In genomic region chr14:74616996-74617700, GRCh38 we compare ENCODE assay signal across 13 cellular contexts. TPM values are rescaled to one million over a fixed set of nuclear protein-coding genes. Genes with fewer than 3 reads are reported as not detected.
DNase-seq lines count a peak whose midpoint lies in the region; FAIRE-seq and TF ChIP-seq lines count a peak whose summit lies in the region.
"Had no signal": no experiment of that assay in that cellular context is flagged by ENCODE, and none has a peak within 500 bp of the region (broad histone marks: within the 10 kb centered on the region; RNA-seq: fewer than 3 reads in every experiment).

No MANE protein-coding gene starts in this region.

- peaks cover 90% of the 10 kb centered on the region for H3F3A ChIP-seq in PC-9 (ENCODE audit: insufficient read depth, low read depth)

- H3K79me2 ChIP-seq in PC-9 (ENCODE audit: low read depth) = peaks cover 32% of the 10 kb centered on the region
- H3K79me2 ChIP-seq in H1 (ENCODE audit: control insufficient read depth in 1 of 2, insufficient read depth in 2 of 2, low read length in 2 of 2) = no peaks in the 10 kb centered on the region

- H3K4me1 ChIP-seq in PC-9 (replicated peaks; ENCODE audit: insufficient read depth) = peaks cover 95% of the 10 kb centered on the region
- peaks cover 2 to 5% (median 4%) of the 10 kb centered on the region in 4 experiments; a peak in 4 of 7 replicates for H3K4me1 ChIP-seq in H1 (replicated peaks in 1 of 4; ENCODE audit: control insufficient read depth in 3 of 4, insufficient read depth in 4 of 4, low read length in 3 of 4)

- H2AK5ac ChIP-seq in H1 (ENCODE audit: low read depth, low read length) = no peak overlapping the region

- DNase-seq in ELR (ENCODE audit: low read depth) = peak; percentile 37
- DNase-seq in PC-9 = no peak
- no peak for DNase-seq in H1 (ENCODE audit: low read depth in 1 of 2, low spot score in 2 of 2)
- no peak for DNase-seq in progenitor cell of endocrine pancreas (ENCODE audit: low spot score, unreplicated experiment)
- no peak for DNase-seq in effector CD4-positive, alpha-beta T cell
- no peak for DNase-seq in activated CD4-positive, CD25-positive, alpha-beta regulatory T cell (lab: John Stamatoyannopoulos, UW)
- DNase-seq in NCI-H2029 (lab: John Stamatoyannopoulos, UW) = no peak
- no peak for DNase-seq in activated effector memory CD4-positive, alpha-beta T cell treated with Interleukin-2 at 50 U/mL for 16 hours
- DNase-seq: activated CD4-positive, alpha-beta T cell treated with anti-CD3 and anti-CD28 coated beads for 1 hour; anterior cingulate cortex; NCI-H187 treated with DMSO at 0.1 percent for 48 hours had no signal

- H3K56ac ChIP-seq in H1 (replicated peaks; ENCODE audit: insufficient read length, low read depth, low read length) = no peak overlapping the region

- H3K27me3 ChIP-seq in PC-9 (ENCODE audit: insufficient read depth, low read depth) (no peaks in the 10 kb centered on the region), H1 (replicated peaks in 1 of 4; ENCODE audit: control insufficient read depth in 3 of 4, extremely low read depth in 1 of 4, insufficient read depth in 3 of 4, low read length in 3 of 4) (peaks cover 2 to 3% (median 3%) of the 10 kb centered on the region in 4 experiments; a peak in 6 of 7 replicates)

- WGBS in H1 (ENCODE audit: extremely low coverage in 1 of 2, insufficient coverage in 1 of 2, insufficient read length in 1 of 2, insufficient replicate concordance in 2 of 2, low coverage in 1 of 2, low lambda C conversion rate in 2 of 2, missing lambda C conversion rate in 1 of 2), 2 experiments = 84% methylated on average over 13 of the region's 13 CpGs; no CpG with 5 or more reads in 1 of the 2 experiments

- H3K27me3 Mint-ChIP-seq in progenitor cell of endocrine pancreas = peaks cover 50% of the 10 kb centered on the region

- TF ChIP-seq CTCF in PC-9 (conservative IDR thresholded peaks at IDR 0.05) (no peak), H1 (IDR thresholded peaks at IDR 0.05; ENCODE audit: control extremely low read depth in 1 of 3, insufficient read depth in 1 of 3, low read depth in 1 of 3, low read length in 3 of 3) (no peak), progenitor cell of endocrine pancreas (IDR thresholded peaks at IDR 0.05; ENCODE audit: unreplicated experiment) (no peak)

- H3K4me2 ChIP-seq in PC-9 (peak overlapping the region; percentile 76), H1 (ENCODE audit: insufficient read depth in 1 of 2, low read depth in 2 of 2, low read length in 2 of 2) (no peak overlapping the region)

- POLR2A ChIA-PET in PC-9 (lab: Charles Lee; ENCODE audit: unreplicated experiment) (interaction anchor here (0.5 to 1.0 kb wide), 10 partner anchors 11 to 342 kb away, joined by 3 to 8 read pairs (median 5); no protein-coding TSS in a partner anchor), H1 (lab: Charles Lee; ENCODE audit: partially characterized antibody) (interaction anchor here (1.2 to 2.1 kb wide), 3 partner anchors 15 to 34 kb away, joined by 3 to 7 read pairs (median 4); no protein-coding TSS in a partner anchor)

- no peak overlapping the region for H3K23ac ChIP-seq in H1 (ENCODE audit: insufficient read length)

- no peaks in the 10 kb centered on the region; the same call in 1 of the 2 replicates for H3K23me2 ChIP-seq in H1 (ENCODE audit: low read depth, low read length)

- H3K9me3 ChIP-seq in PC-9 (ENCODE audit: insufficient read depth, low read depth) = no peaks in the 10 kb centered on the region
- no peaks in the 10 kb centered on the region for H3K9me3 ChIP-seq in H1 (ENCODE audit: insufficient read depth in 2 of 2, low read depth in 1 of 2, low read length in 1 of 2)
- H3K9me3 ChIP-seq: gastroesophageal sphincter, mucosa of descending colon had no signal

- H2BK20ac ChIP-seq in H1 (ENCODE audit: low read length) = no peak overlapping the region

- H3K36me3 Mint-ChIP-seq in progenitor cell of endocrine pancreas (ENCODE audit: insufficient read depth) = no peaks in the 10 kb centered on the region

- H2BK12ac ChIP-seq in H1 (ENCODE audit: low read depth, low read length) = peak overlapping the region; percentile 33; the same call in 1 of the 2 replicates

- H4K20me1 ChIP-seq in PC-9 (ENCODE audit: insufficient read depth) (no peaks in the 10 kb centered on the region), H1 (replicated peaks in 1 of 2; ENCODE audit: control insufficient read depth in 1 of 2, insufficient read depth in 2 of 2, low read length in 2 of 2) (no peaks in the 10 kb centered on the region)

- no peak overlapping the region for H3K18ac ChIP-seq in H1 (ENCODE audit: extremely low read depth, low read length)

- H3K9ac ChIP-seq in H1 (replicated peaks in 1 of 4; ENCODE audit: extremely low read depth in 1 of 4, low read depth in 3 of 4, low read length in 3 of 4) = no peak overlapping the region

- no peak overlapping the region for H3K4ac ChIP-seq in H1 (replicated peaks; ENCODE audit: insufficient read length, low read depth, low read length)

- H3K4me1 Mint-ChIP-seq in progenitor cell of endocrine pancreas (ENCODE audit: low read depth) = peaks cover 28% of the 10 kb centered on the region

- H3K27ac Mint-ChIP-seq in progenitor cell of endocrine pancreas = peak overlapping the region; percentile 65

- peak overlapping the region; percentile 51 for H4K8ac ChIP-seq in H1 (ENCODE audit: extremely low read depth, insufficient read depth, low read length)

- TF ChIP-seq EP300 in H1 (IDR thresholded peaks at IDR 0.05; ENCODE audit: borderline replicate concordance in 1 of 2, low read depth in 2 of 2, low read length in 2 of 2) = no peak

- H4K5ac ChIP-seq in H1 (ENCODE audit: insufficient read length, low read depth, low read length) = no peak overlapping the region

- H3K79me1 ChIP-seq in H1 (ENCODE audit: low read depth, low read length) = no peaks in the 10 kb centered on the region

- no peak overlapping the region for H3K4me3 Mint-ChIP-seq in progenitor cell of endocrine pancreas (ENCODE audit: low read depth)

- 0 out of 2 replicates have a peak overlapping the region, but pooled peaks have one; percentile 28 for H2BK5ac ChIP-seq in H1 (ENCODE audit: low read depth, low read length)

- CTCF ChIA-PET in PC-9 (lab: Charles Lee) = interaction anchor here (0.6 to 2.5 kb wide), 5 partner anchors 44 to 490 kb away, joined by 3 to 17 read pairs (median 6); no protein-coding TSS in a partner anchor
- CTCF ChIA-PET in H1 (lab: Charles Lee; ENCODE audit: partially characterized antibody) = interaction anchor here (1.0 to 5.4 kb wide), 11 partner anchors 7 to 117 kb away, joined by 3 to 45 read pairs (median 7); no protein-coding TSS in a partner anchor

- no peak overlapping the region for H2BK120ac ChIP-seq in H1 (replicated peaks; ENCODE audit: low read depth, low read length)

- TF ChIP-seq RAD21 in H1 (IDR thresholded peaks at IDR 0.05 in 1 of 2, conservative IDR thresholded peaks at IDR 0.05 in 1 of 2; ENCODE audit: low read depth in 2 of 2, low read length in 2 of 2) = no peak

- H3K9me3 Mint-ChIP-seq in progenitor cell of endocrine pancreas (ENCODE audit: low read depth) = no peaks in the 10 kb centered on the region

- H3K4me3 ChIP-seq in PC-9 (peak overlapping the region; percentile 76; the same call in 1 of the 2 replicates), H1 (ENCODE audit: extremely low read depth in 1 of 4, insufficient read depth in 2 of 4, low read depth in 3 of 4, low read length in 4 of 4) (no peak overlapping the region)
- H3K4me3 ChIP-seq: gastroesophageal sphincter, mucosa of descending colon had no signal

- no peak for TF ChIP-seq POLR2A in H1 (IDR thresholded peaks at IDR 0.05; ENCODE audit: control extremely low read depth in 1 of 2, low read depth in 2 of 2, low read length in 2 of 2)

- no peaks in the 10 kb centered on the region for H3K36me3 ChIP-seq in PC-9 (ENCODE audit: low read depth)
- H3K36me3 ChIP-seq in H1 (ENCODE audit: control insufficient read depth in 2 of 4, insufficient read depth in 4 of 4, low read length in 3 of 4) = no peaks in the 10 kb centered on the region
- H3K36me3 ChIP-seq: gastroesophageal sphincter had no signal

- H3K27ac ChIP-seq in PC-9 (peak overlapping the region; percentile 84), H1 (ENCODE audit: low read depth, low read length) (no peak overlapping the region)

- H3K14ac ChIP-seq in H1 (ENCODE audit: insufficient read length) = no peak overlapping the region

- no peak overlapping the region for H2BK15ac ChIP-seq in H1 (ENCODE audit: low read length)

- intact Hi-C loops in PC-9 (cut with micrococcal nuclease; ENCODE audit: unreplicated experiment) = loop anchor here (1.0 to 5.0 kb wide), 2 partner anchors 45 to 1045 kb away; partner anchors contain the start of genes ERG28 and TTLL5

- no peak for FAIRE-seq in H1 (lab: Jason Lieb, UNC)

- BruUV-seq in PC-9 (replicated peaks; lab: Mats Ljungman, UMichigan) = TSS peak; percentile 5

- no peaks in the 10 kb centered on the region for H3K9me2 ChIP-seq in PC-9 (ENCODE audit: insufficient read depth)

- H2AFZ ChIP-seq in PC-9 (no peak overlapping the region), H1 (ENCODE audit: low read length) (no peak overlapping the region)

- peak overlapping the region; percentile 39 for H4K91ac ChIP-seq in H1 (replicated peaks; ENCODE audit: insufficient read length, low read length)

TF ChIP-seq in H1, 55 proteins besides CTCF, POLR2A, EP300 and RAD21 (continues in another document):
- TF ChIP-seq SP1 (IDR thresholded peaks at IDR 0.05; ENCODE audit: low read depth, low read length) (no peak), GABPA (IDR thresholded peaks at IDR 0.05; ENCODE audit: borderline replicate concordance, insufficient read depth, low read length) (no peak), SAP30 (IDR thresholded peaks at IDR 0.05; ENCODE audit: insufficient read depth, insufficient replicate concordance, low read length) (no peak), SP2 (IDR thresholded peaks at IDR 0.05; ENCODE audit: low read length) (no peak), RFX5 (IDR thresholded peaks at IDR 0.05; ENCODE audit: borderline replicate concordance, low read depth, low read length) (no peak), POU5F1 (IDR thresholded peaks at IDR 0.05; ENCODE audit: low read depth, low read length) (no peak), CTBP2 (IDR thresholded peaks at IDR 0.05; ENCODE audit: borderline replicate concordance, insufficient read depth, insufficient read length, low read length) (no peak)

RNA-seq across cellular contexts. Expression of gene LTBP2, which starts 5.1 kb away (rescaled TPM):
- total RNA-seq in PC-9 (2021) (121 and 124 TPM in 2 replicates), progenitor cell of endocrine pancreas (0.47 and 0.79 TPM in 2 replicates)
- total RNA-seq in H1 (2021; fragmentation: NEBNext Ultra II Directional; extraction: Animal tissue kit (Norgen Biotek cat#: 25700)) = 0.59 and 0.89 TPM in 2 replicates
- polyA plus RNA-seq in H1 (2011; rRNA removed) = 0.48 and 0.67 TPM in 2 replicates
- polyA plus RNA-seq in H1 (2011; cell fraction: cytosol; rRNA removed) = 0.41 TPM
- 1.7 TPM for polyA plus RNA-seq in H1 (2011; cell fraction: nucleus; rRNA removed)
- 0.46 to 0.62 TPM (median 0.55 TPM) in 4 replicates for polyA plus RNA-seq in H1 (2012, experiment 1 of 2)
- polyA plus RNA-seq in H1 (2012, experiment 2 of 2) = 0.34 TPM
- 0.32 TPM for polyA plus RNA-seq in H1 (2013, experiment 1 of 2)
- 0.28 TPM for polyA plus RNA-seq in H1 (2013, experiment 2 of 2)
- 0.51 and 0.66 TPM in 2 replicates for polyA minus RNA-seq in H1 (2011; rRNA and poly(A)+ RNA removed)
- polyA minus RNA-seq in H1 (2011; cell fraction: cytosol; rRNA and poly(A)+ RNA removed) = 0.73 TPM
- polyA minus RNA-seq in H1 (2011; cell fraction: nucleus; rRNA and poly(A)+ RNA removed) = 1.4 TPM

Comparison
In these comparisons a context has a peak if more than half of its experiments do, and no peak if none do; other contexts are left out.
1. RNA of gene LTBP2, which starts 5.1 kb away (total RNA-seq): 121 to 124 TPM in PC-9; 0.59 to 0.89 TPM in H1 and 0.47 to 0.79 TPM in progenitor cell of endocrine pancreas; every median in the first group is over 10 times any median in the second.